Comparison of ENCODE assay signal across 18 cellular contexts in genomic region chr10:43057231-43057711, GRCh38. TPM values are rescaled to one million over a fixed set of nuclear protein-coding genes. Genes with fewer than 3 reads are reported as not detected.
"Had no signal": no experiment of that assay in that cellular context is flagged by ENCODE, and none has a peak within 500 bp of the region (broad histone marks: within the 10 kb centered on the region; RNA-seq: fewer than 3 reads in every experiment).

No MANE protein-coding gene starts in this region.

- H3K4me3 ChIP-seq: cardiac muscle cell, SJCRH30, suprapubic skin had no signal

- H3K9me3 ChIP-seq: SJCRH30, suprapubic skin had no signal

- H3K27ac Mint-ChIP-seq: activated CD4-positive, alpha-beta T cell treated with anti-CD3 and anti-CD28 coated beads, Interleukin-2, amount 10 ng/mL, durations not matched to agents 24 days and 14 days; mesothelial cell of epicardium; progenitor cell of endocrine pancreas; type B pancreatic cell had no signal

- H3K4me1 ChIP-seq: SJCRH30, suprapubic skin had no signal

- H3K27me3 ChIP-seq: cardiac muscle cell, SJCRH30 had no signal

- H3K4me1 Mint-ChIP-seq: activated CD4-positive, alpha-beta T cell treated with anti-CD3 and anti-CD28 coated beads, Interleukin-2, amount 10 ng/mL, durations not matched to agents 24 days and 14 days; naive thymus-derived CD4-positive, alpha-beta T cell had no signal

- H3K36me3 Mint-ChIP-seq: mesothelial cell of epicardium; naive thymus-derived CD4-positive, alpha-beta T cell; type B pancreatic cell had no signal

- H3K4me3 Mint-ChIP-seq: activated CD4-positive, alpha-beta T cell treated with anti-CD3 and anti-CD28 coated beads, Interleukin-2, amount 10 ng/mL, durations not matched to agents 24 days and 14 days; mesothelial cell of epicardium; naive thymus-derived CD4-positive, alpha-beta T cell; type B pancreatic cell had no signal

- DNase-seq: activated CD4-positive, alpha-beta T cell treated with anti-CD3 and anti-CD28 coated beads, Interleukin-2, amount 10 ng/mL, durations not matched to agents 24 days and 14 days; activated CD8-positive, alpha-beta memory T cell treated with anti-CD3 and anti-CD28 coated beads for 24 hours; activated T-cell treated with anti-CD3 and anti-CD28 coated beads for 4 hours; cortex of kidney; effector CD8-positive, alpha-beta T cell; foreskin melanocyte; naive thymus-derived CD4-positive, alpha-beta T cell; nucleus accumbens; SJCRH30; stimulated activated CD4-positive, alpha-beta T cell treated with anti-CD3 and anti-CD28 coated beads, Interleukin-2, amount 100 ng/mL, for 48 hours; stimulated activated naive CD8-positive, alpha-beta T cell treated with anti-CD3 and anti-CD28 coated beads, Interleukin-15, Interleukin-2, amounts not matched to agents 100 U/mL and 50 U/mL, for 24 hours; T1000; WERI-Rb-1 had no signal

- H3K27ac ChIP-seq: cardiac muscle cell, SJCRH30, suprapubic skin, WERI-Rb-1 had no signal

- H3K36me3 ChIP-seq: cardiac muscle cell, SJCRH30, suprapubic skin, WERI-Rb-1 had no signal

- H3K9me3 Mint-ChIP-seq: activated CD4-positive, alpha-beta T cell treated with anti-CD3 and anti-CD28 coated beads, Interleukin-2, amount 10 ng/mL, durations not matched to agents 24 days and 14 days; mesothelial cell of epicardium; type B pancreatic cell had no signal

RNA-seq across cellular contexts. Expression of gene RET, which starts 19.6 kb away (rescaled TPM):
- polyA plus RNA-seq: cardiac muscle cell; naive thymus-derived CD4-positive, alpha-beta T cell had no signal
